In the genomic region with DNA sequence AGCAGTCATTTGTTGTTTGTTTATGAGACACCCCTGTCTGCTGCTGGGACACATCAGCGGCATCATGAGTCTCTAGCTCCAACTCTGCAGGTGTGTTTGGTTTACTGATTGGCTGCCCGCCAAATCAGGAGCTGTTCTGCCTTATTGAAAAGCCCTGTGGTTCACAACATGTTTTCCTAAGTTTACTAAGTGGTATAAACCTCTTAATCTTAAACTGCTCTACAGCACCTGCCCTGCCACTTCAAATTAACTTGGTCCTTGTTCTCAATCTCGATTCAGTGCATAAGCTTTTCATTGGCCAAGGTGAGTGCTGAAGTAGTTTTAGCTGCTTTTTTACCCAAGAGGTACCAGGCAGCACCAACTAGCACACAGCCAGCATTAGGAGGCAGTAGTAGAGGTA, we compare ENCODE assay signal across 13 cellular contexts.
DNase-seq lines count a peak whose midpoint lies in the region.
"Had no signal": no experiment of that assay in that cellular context is flagged by ENCODE, and none has a peak within 500 bp of the region (broad histone marks: within the 10 kb centered on the region; RNA-seq: fewer than 3 reads in every experiment).

No MANE protein-coding gene starts in this region.

- no peaks in the 10 kb centered on the region for H3K4me1 Mint-ChIP-seq in activated naive CD4-positive, alpha-beta T cell treated with anti-CD3 and anti-CD28 coated beads, Interleukin-2, amount 10 ng/mL, durations not matched to agents 7 days and 5 days
- H3K4me1 Mint-ChIP-seq: stimulated activated naive CD8-positive, alpha-beta T cell treated with anti-CD3 and anti-CD28 coated beads, Interleukin-15, amount 100 ng/mL, for 72 hours had no signal

- H3K9me3 Mint-ChIP-seq in activated naive CD4-positive, alpha-beta T cell treated with anti-CD3 and anti-CD28 coated beads, Interleukin-2, amount 10 ng/mL, durations not matched to agents 7 days and 5 days, result no peaks in the 10 kb centered on the region
- H3K9me3 Mint-ChIP-seq: stimulated activated naive CD8-positive, alpha-beta T cell treated with anti-CD3 and anti-CD28 coated beads, Interleukin-15, amount 100 ng/mL, for 72 hours; T-helper 1 cell treated with Interleukin-12 subunit alpha and Interleukin-12 subunit beta and Interleukin-4 antibody, amounts not matched to agents 30 μg/mL and 1 μg/mL, for 36 hours had no signal

- no peaks in the 10 kb centered on the region for H3K27me3 Mint-ChIP-seq in activated naive CD4-positive, alpha-beta T cell treated with anti-CD3 and anti-CD28 coated beads, Interleukin-2, amount 10 ng/mL, durations not matched to agents 7 days and 5 days
- H3K27me3 Mint-ChIP-seq: natural killer cell treated with Interleukin-12 subunit alpha and Interleukin-12 subunit beta and Interleukin-15 and Interleukin-18, amount 100 ng/mL, for 72 hours had no signal

- DNase-seq in NCI-H2227 (lab: John Stamatoyannopoulos, UW; ENCODE audit: unreplicated experiment) (peak; percentile 1), NCI-H2227 treated with DMSO at 0.1 percent for 48 hours (lab: John Stamatoyannopoulos, UW) (no peak), NCI-H524 treated with DMSO at 0.1 percent for 48 hours (lab: John Stamatoyannopoulos, UW) (peak; percentile 42), epithelial cell of prostate (ENCODE audit: low read depth, low spot score) (peak; percentile 2), ureter (ENCODE audit: low spot score) (peak; percentile 64)
- DNase-seq in activated CD4-positive, CD25-positive, alpha-beta regulatory T cell treated with anti-CD3 and anti-CD28 coated beads, Interleukin-2, amount 50 U/mL, for 72 hours, result no peak
- no peak for DNase-seq in central memory CD4-positive, alpha-beta T cell
- DNase-seq in activated naive CD4-positive, alpha-beta T cell treated with anti-CD3 and anti-CD28 coated beads, Interleukin-2, amount 10 ng/mL, durations not matched to agents 7 days and 5 days, result no peak
- DNase-seq: NCI-H1694; stimulated activated naive CD8-positive, alpha-beta T cell treated with anti-CD3 and anti-CD28 coated beads, Interleukin-15, amount 100 ng/mL, for 72 hours had no signal

- H3K4me3 Mint-ChIP-seq in activated naive CD4-positive, alpha-beta T cell treated with anti-CD3 and anti-CD28 coated beads, Interleukin-2, amount 10 ng/mL, durations not matched to agents 7 days and 5 days, result no peak overlapping the region
- H3K4me3 Mint-ChIP-seq: natural killer cell treated with Interleukin-12 subunit alpha and Interleukin-12 subunit beta and Interleukin-15 and Interleukin-18, amount 100 ng/mL, for 72 hours; stimulated activated naive CD8-positive, alpha-beta T cell treated with anti-CD3 and anti-CD28 coated beads, Interleukin-15, amount 100 ng/mL, for 72 hours; T-helper 1 cell treated with Interleukin-12 subunit alpha and Interleukin-12 subunit beta and Interleukin-4 antibody, amounts not matched to agents 30 μg/mL and 1 μg/mL, for 36 hours had no signal

- no peak overlapping the region for H3K27ac ChIP-seq in epithelial cell of prostate
- H3K27ac ChIP-seq: ascending aorta had no signal

- H3K27ac Mint-ChIP-seq in activated naive CD4-positive, alpha-beta T cell treated with anti-CD3 and anti-CD28 coated beads, Interleukin-2, amount 10 ng/mL, durations not matched to agents 7 days and 5 days, result no peak overlapping the region
- H3K27ac Mint-ChIP-seq: natural killer cell treated with Interleukin-12 subunit alpha and Interleukin-12 subunit beta and Interleukin-15 and Interleukin-18, amount 100 ng/mL, for 72 hours; T-helper 1 cell treated with Interleukin-12 subunit alpha and Interleukin-12 subunit beta and Interleukin-4 antibody, amounts not matched to agents 30 μg/mL and 1 μg/mL, for 36 hours had no signal

- CTCF ChIA-PET in activated naive CD4-positive, alpha-beta T cell treated with anti-CD3 and anti-CD28 coated beads, Interleukin-2, amount 10 ng/mL, durations not matched to agents 7 days and 5 days (lab: Charles Lee), result no interaction called here

- no peaks in the 10 kb centered on the region for H3K36me3 Mint-ChIP-seq in activated naive CD4-positive, alpha-beta T cell treated with anti-CD3 and anti-CD28 coated beads, Interleukin-2, amount 10 ng/mL, durations not matched to agents 7 days and 5 days
- H3K36me3 Mint-ChIP-seq: natural killer cell treated with Interleukin-12 subunit alpha and Interleukin-12 subunit beta and Interleukin-15 and Interleukin-18, amount 100 ng/mL, for 72 hours had no signal

Comparison
In these comparisons a context has a peak if more than half of its experiments do, and no peak if none do; other contexts are left out.
1. DNase-seq: peak in NCI-H2227 (single experiment), NCI-H524 treated with DMSO at 0.1 percent for 48 hours (single experiment), epithelial cell of prostate (single experiment) and ureter (single experiment); none in NCI-H2227 treated with DMSO at 0.1 percent for 48 hours (single experiment), activated CD4-positive, CD25-positive, alpha-beta regulatory T cell treated with anti-CD3 and anti-CD28 coated beads, Interleukin-2, amount 50 U/mL, for 72 hours (single experiment), central memory CD4-positive, alpha-beta T cell (single experiment) and activated naive CD4-positive, alpha-beta T cell treated with anti-CD3 and anti-CD28 coated beads, Interleukin-2, amount 10 ng/mL, durations not matched to agents 7 days and 5 days (single experiment).